In genomic region chr12:105355752-105356151, GRCh38 we compare ENCODE assay signal across 19 cellular contexts. TPM values are rescaled to one million over a fixed set of nuclear protein-coding genes. Genes with fewer than 3 reads are reported as not detected.
A peak's percentile ranks its signal among the peaks of the same experiment; 100 is the strongest.
DNase-seq lines count a peak whose midpoint lies in the region; FAIRE-seq and TF ChIP-seq lines count a peak whose summit lies in the region.
"Had no signal": no experiment of that assay in that cellular context is flagged by ENCODE, and none has a peak within 500 bp of the region (broad histone marks: within the 10 kb centered on the region; RNA-seq: fewer than 3 reads in every experiment).

No MANE protein-coding gene starts in this region.

- H3K4me3 ChIP-seq in PC-9 = no peak overlapping the region
- no peak overlapping the region for H3K4me3 ChIP-seq in adrenal gland
- H3K4me3 ChIP-seq: spleen had no signal

- H3K9me2 ChIP-seq in PC-9 (ENCODE audit: insufficient read depth) = no peaks in the 10 kb centered on the region

- H3K79me2 ChIP-seq in PC-9 (ENCODE audit: low read depth) = no peaks in the 10 kb centered on the region

- H3K27me3 Mint-ChIP-seq in activated T-helper 2 cell treated with anti-CD3 and anti-CD28 coated beads, Interferon-gamma antibody, Interleukin-2, Interleukin-4, amounts not matched to agents 10 μg/mL and 5 μg/mL and 100 μg/mL, durations not matched to agents 14 hours and 24 hours and 36 hours (ENCODE audit: low read depth) = no peaks in the 10 kb centered on the region
- H3K27me3 Mint-ChIP-seq: activated CD4-positive, alpha-beta memory T cell treated with anti-CD3 and anti-CD28 coated beads, Interleukin-2, amount 10 ng/mL, durations not matched to agents 7 days and 5 days; dendritic cell treated with granulocyte-macrophage colony-stimulating factor and Interleukin-4, amounts not matched to agents 40 ng/mL and 50 ng/mL, for 4 days; type B pancreatic cell had no signal

- no peaks in the 10 kb centered on the region for H3F3A ChIP-seq in PC-9 (ENCODE audit: insufficient read depth, low read depth)

- POLR2A ChIA-PET in PC-9 (lab: Charles Lee; ENCODE audit: unreplicated experiment) = no interaction called here

- H3K27ac ChIP-seq in PC-9 (no peak overlapping the region), adrenal gland (no peak overlapping the region)
- H3K27ac ChIP-seq: KMS-11, spleen had no signal

- H3K9me3 ChIP-seq in PC-9 (ENCODE audit: insufficient read depth, low read depth) (no peaks in the 10 kb centered on the region), adrenal gland (replicated peaks in 1 of 3) (no peaks in the 10 kb centered on the region)
- H3K9me3 ChIP-seq: spleen had no signal

- H3K4me1 ChIP-seq in PC-9 (replicated peaks; ENCODE audit: insufficient read depth) (no peaks in the 10 kb centered on the region), adrenal gland (replicated peaks in 1 of 2) (peaks cover 11 to 12% of the 10 kb centered on the region in 2 donors)

- H4K20me1 ChIP-seq in PC-9 (ENCODE audit: insufficient read depth) = no peaks in the 10 kb centered on the region

- intact Hi-C loops in activated T-helper 2 cell treated with anti-CD3 and anti-CD28 coated beads, Interferon-gamma antibody, Interleukin-2, Interleukin-4, amounts not matched to agents 10 μg/mL and 5 μg/mL and 100 μg/mL, durations not matched to agents 14 hours and 24 hours and 36 hours (cut with micrococcal nuclease) = loop anchor here (2.0 to 5.0 kb wide), 2 partner anchors 33 to 127 kb away; no protein-coding TSS in a partner anchor
- intact Hi-C loops in PC-9 (cut with micrococcal nuclease; ENCODE audit: unreplicated experiment) (no loop called here), adrenal gland (cut with DNase I) (no loop called here)

- TF ChIP-seq CTCF in PC-9 (conservative IDR thresholded peaks at IDR 0.05) = no peak
- no peak for TF ChIP-seq CTCF in adrenal gland (IDR thresholded peaks at IDR 0.05)

- BruUV-seq in PC-9 (replicated peaks; lab: Mats Ljungman, UMichigan) = no TSS peak

- H3K4me1 Mint-ChIP-seq in activated T-helper 2 cell treated with anti-CD3 and anti-CD28 coated beads, Interferon-gamma antibody, Interleukin-2, Interleukin-4, amounts not matched to agents 10 μg/mL and 5 μg/mL and 100 μg/mL, durations not matched to agents 14 hours and 24 hours and 36 hours (ENCODE audit: low read depth) = peaks cover 72% of the 10 kb centered on the region
- H3K4me1 Mint-ChIP-seq: nephron had no signal

- peak overlapping the region; percentile 68 for H3K27ac Mint-ChIP-seq in activated T-helper 2 cell treated with anti-CD3 and anti-CD28 coated beads, Interferon-gamma antibody, Interleukin-2, Interleukin-4, amounts not matched to agents 10 μg/mL and 5 μg/mL and 100 μg/mL, durations not matched to agents 14 hours and 24 hours and 36 hours
- H3K27ac Mint-ChIP-seq: activated CD4-positive, alpha-beta memory T cell treated with anti-CD3 and anti-CD28 coated beads, Interleukin-2, amount 10 ng/mL, durations not matched to agents 7 days and 5 days; activated naive CD4-positive, alpha-beta T cell treated with anti-CD3 and anti-CD28 coated beads for 36 hours; dendritic cell treated with granulocyte-macrophage colony-stimulating factor and Interleukin-4, amounts not matched to agents 40 ng/mL and 50 ng/mL, for 4 days; nephron; type B pancreatic cell had no signal

- H3K4me2 ChIP-seq in PC-9 = no peak overlapping the region
- H3K4me2 ChIP-seq: KMS-11 had no signal

- no peaks in the 10 kb centered on the region for H3K36me3 ChIP-seq in PC-9 (ENCODE audit: low read depth)
- H3K36me3 ChIP-seq in adrenal gland (replicated peaks in 1 of 2) = no peaks in the 10 kb centered on the region
- H3K36me3 ChIP-seq: spleen had no signal

- H3K27me3 ChIP-seq in PC-9 (ENCODE audit: insufficient read depth, low read depth) (0 out of 2 replicates have a peak, but pooled peaks cover 14% of the 10 kb centered on the region), adrenal gland (no peaks in the 10 kb centered on the region)
- H3K27me3 ChIP-seq: spleen had no signal

- H3K4me3 Mint-ChIP-seq in activated T-helper 2 cell treated with anti-CD3 and anti-CD28 coated beads, Interferon-gamma antibody, Interleukin-2, Interleukin-4, amounts not matched to agents 10 μg/mL and 5 μg/mL and 100 μg/mL, durations not matched to agents 14 hours and 24 hours and 36 hours (ENCODE audit: low read depth) = peak overlapping the region; percentile 41
- H3K4me3 Mint-ChIP-seq: activated CD4-positive, alpha-beta memory T cell treated with anti-CD3 and anti-CD28 coated beads, Interleukin-2, amount 10 ng/mL, durations not matched to agents 7 days and 5 days; activated naive CD4-positive, alpha-beta T cell treated with anti-CD3 and anti-CD28 coated beads for 36 hours; dendritic cell treated with granulocyte-macrophage colony-stimulating factor and Interleukin-4, amounts not matched to agents 40 ng/mL and 50 ng/mL, for 4 days; nephron; type B pancreatic cell had no signal

- H3K36me3 Mint-ChIP-seq in activated T-helper 2 cell treated with anti-CD3 and anti-CD28 coated beads, Interferon-gamma antibody, Interleukin-2, Interleukin-4, amounts not matched to agents 10 μg/mL and 5 μg/mL and 100 μg/mL, durations not matched to agents 14 hours and 24 hours and 36 hours (ENCODE audit: low read depth) = peaks cover 64% of the 10 kb centered on the region

- H2AFZ ChIP-seq in PC-9 = no peak overlapping the region

- no peaks in the 10 kb centered on the region for H3K9me3 Mint-ChIP-seq in activated T-helper 2 cell treated with anti-CD3 and anti-CD28 coated beads, Interferon-gamma antibody, Interleukin-2, Interleukin-4, amounts not matched to agents 10 μg/mL and 5 μg/mL and 100 μg/mL, durations not matched to agents 14 hours and 24 hours and 36 hours
- H3K9me3 Mint-ChIP-seq: activated CD4-positive, alpha-beta memory T cell treated with anti-CD3 and anti-CD28 coated beads, Interleukin-2, amount 10 ng/mL, durations not matched to agents 7 days and 5 days; activated naive CD4-positive, alpha-beta T cell treated with anti-CD3 and anti-CD28 coated beads for 36 hours; dendritic cell treated with granulocyte-macrophage colony-stimulating factor and Interleukin-4, amounts not matched to agents 40 ng/mL and 50 ng/mL, for 4 days; nephron; type B pancreatic cell had no signal

- CTCF ChIA-PET in PC-9 (lab: Charles Lee) = interaction anchor here (0.5 kb wide), 1 partner anchor 22 kb away, joined by 3 read pairs; no protein-coding TSS in a partner anchor

- FAIRE-seq in GM12891 (lab: Jason Lieb, UNC) = peak; percentile 59
- FAIRE-seq: frontal cortex, kidney had no signal

- TF ChIP-seq POLR2A in GM12891 (IDR thresholded peaks at IDR 0.05; ENCODE audit: low read depth, low read length) (no peak), adrenal gland (IDR thresholded peaks at IDR 0.05) (no peak)

- DNase-seq in A172 (ENCODE audit: low spot score) (peak; percentile 41), GM12891 (ENCODE audit: insufficient read length, low spot score) (no peak), glomerular visceral epithelial cell (ENCODE audit: extremely low spot score) (peak; percentile 13), PC-9 (no peak), NCI-H1436 treated with DMSO at 0.1 percent for 48 hours (lab: John Stamatoyannopoulos, UW) (no peak), HuH-7 (ENCODE audit: low spot score) (no peak), adrenal gland (no peak)
- no peak for DNase-seq in activated T-helper 2 cell treated with anti-CD3 and anti-CD28 coated beads, Interferon-gamma antibody, Interleukin-2, Interleukin-4, amounts not matched to agents 10 μg/mL and 5 μg/mL and 100 μg/mL, durations not matched to agents 14 hours and 24 hours and 36 hours (ENCODE audit: low spot score)
- DNase-seq: activated CD4-positive, alpha-beta memory T cell treated with anti-CD3 and anti-CD28 coated beads, Interleukin-2, amount 10 ng/mL, durations not matched to agents 7 days and 5 days; activated naive CD4-positive, alpha-beta T cell treated with anti-CD3 and anti-CD28 coated beads for 36 hours; DMS79 treated with DMSO at 0.1 percent for 48 hours; kidney; NCI-H2029; spleen had no signal

TF ChIP-seq in GM12891, 5 proteins besides CTCF, POLR2A, EP300 and RAD21:
- no peak for TF ChIP-seq PAX5 (IDR thresholded peaks at IDR 0.05; ENCODE audit: insufficient read depth, low read length, severe bottlenecking)
- TF ChIP-seq TAF1 (IDR thresholded peaks at IDR 0.05; ENCODE audit: low read depth, low read length) = no peak
- TF ChIP-seq POU2F2 (IDR thresholded peaks at IDR 0.05; ENCODE audit: low read depth, low read length) = no peak
- TF ChIP-seq SPI1 (IDR thresholded peaks at IDR 0.05; ENCODE audit: low read depth, low read length) = no peak
- TF ChIP-seq POLR2AphosphoS5 (IDR thresholded peaks at IDR 0.05; ENCODE audit: low read depth, low read length) = no peak

RNA-seq across cellular contexts. Expression of gene C12orf75, which starts 25.3 kb away (rescaled TPM):
- total RNA-seq in A172 (2014; rRNA removed; shearing (Covaris generic)) = 251 and 335 TPM in 2 replicates
- polyA plus RNA-seq in GM12891 (2012; ENCODE audit: low read depth, missing spikeins) = 68.2 TPM
- total RNA-seq in activated T-helper 2 cell treated with anti-CD3 and anti-CD28 coated beads, Interferon-gamma antibody, Interleukin-2, Interleukin-4, amounts not matched to agents 10 μg/mL and 5 μg/mL and 100 μg/mL, durations not matched to agents 14 hours and 24 hours and 36 hours = 246 and 252 TPM in 2 replicates
- total RNA-seq in PC-9 (2021) (0.83 and 1.3 TPM in 2 replicates), adrenal gland (10 to 100 TPM in 4 of 8 donors, 1 to 10 TPM in 4; 6.0 to 94.2 (median 12.0) TPM)
- polyA plus RNA-seq in adrenal gland = 10 to 100 TPM in 2 of 3 donors, 1 to 10 TPM in 1; 6.8 to 23.3 (median 10.6) TPM

Comparison
In these comparisons a context has a peak if more than half of its experiments do, and no peak if none do; other contexts are left out.
1. DNase-seq: peak in A172 (single experiment) and glomerular visceral epithelial cell (single experiment); none in GM12891 (single experiment), activated T-helper 2 cell treated with anti-CD3 and anti-CD28 coated beads, Interferon-gamma antibody, Interleukin-2, Interleukin-4, amounts not matched to agents 10 μg/mL and 5 μg/mL and 100 μg/mL, durations not matched to agents 14 hours and 24 hours and 36 hours (single experiment), PC-9 (0 of 2), NCI-H1436 treated with DMSO at 0.1 percent for 48 hours (single experiment), HuH-7 (single experiment) and adrenal gland (0 of 7).